ENCODE assay signal across 1 cellular context in the genomic region with DNA sequence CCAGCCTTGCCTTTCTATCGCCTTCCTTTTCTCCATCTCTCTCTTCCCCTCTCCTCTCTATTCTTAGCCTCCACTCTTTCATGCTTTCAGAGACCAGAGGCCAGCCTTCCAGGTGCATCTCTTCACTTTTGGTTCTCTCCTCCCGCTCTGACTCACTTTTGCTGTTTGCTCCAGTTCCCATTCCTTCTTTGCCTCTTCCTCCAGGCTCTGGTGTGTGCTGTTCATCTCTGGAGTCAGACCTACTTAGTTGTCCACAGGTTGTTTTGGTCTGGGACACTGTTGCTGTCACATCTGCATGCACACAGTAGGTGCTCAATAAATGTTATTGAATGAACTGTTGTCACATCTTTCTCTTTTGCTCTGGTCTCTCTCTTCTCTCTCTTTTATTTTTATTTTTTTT.
TF ChIP-seq lines count a peak whose summit lies in the region.

No MANE protein-coding gene starts in this region.

TF ChIP-seq in HEK293, 187 proteins besides CTCF, POLR2A, EP300 and RAD21 (continued from another document):
- TF ChIP-seq, protein P1, sequence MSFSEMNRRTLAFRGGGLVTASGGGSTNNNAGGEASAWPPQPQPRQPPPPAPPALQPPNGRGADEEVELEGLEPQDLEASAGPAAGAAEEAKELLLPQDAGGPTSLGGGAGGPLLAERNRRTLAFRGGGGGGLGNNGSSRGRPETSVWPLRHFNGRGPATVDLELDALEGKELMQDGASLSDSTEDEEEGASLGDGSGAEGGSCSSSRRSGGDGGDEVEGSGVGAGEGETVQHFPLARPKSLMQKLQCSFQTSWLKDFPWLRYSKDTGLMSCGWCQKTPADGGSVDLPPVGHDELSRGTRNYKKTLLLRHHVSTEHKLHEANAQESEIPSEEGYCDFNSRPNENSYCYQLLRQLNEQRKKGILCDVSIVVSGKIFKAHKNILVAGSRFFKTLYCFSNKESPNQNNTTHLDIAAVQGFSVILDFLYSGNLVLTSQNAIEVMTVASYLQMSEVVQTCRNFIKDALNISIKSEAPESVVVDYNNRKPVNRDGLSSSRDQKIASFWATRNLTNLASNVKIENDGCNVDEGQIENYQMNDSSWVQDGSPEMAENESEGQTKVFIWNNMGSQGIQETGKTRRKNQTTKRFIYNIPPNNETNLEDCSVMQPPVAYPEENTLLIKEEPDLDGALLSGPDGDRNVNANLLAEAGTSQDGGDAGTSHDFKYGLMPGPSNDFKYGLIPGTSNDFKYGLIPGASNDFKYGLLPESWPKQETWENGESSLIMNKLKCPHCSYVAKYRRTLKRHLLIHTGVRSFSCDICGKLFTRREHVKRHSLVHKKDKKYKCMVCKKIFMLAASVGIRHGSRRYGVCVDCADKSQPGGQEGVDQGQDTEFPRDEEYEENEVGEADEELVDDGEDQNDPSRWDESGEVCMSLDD (tag by site-specific recombination; IDR thresholded peaks at IDR 0.05), result no peak
- 0 out of 2 replicates have a peak, but pooled peaks have one; percentile 16 for TF ChIP-seq SCRT1 (tag by site-specific recombination; IDR thresholded peaks at IDR 0.05; ENCODE audit: borderline replicate concordance)
- peak; percentile 52; the same call in 1 of the 2 replicates for TF ChIP-seq PRDM1 (tag by site-specific recombination; IDR thresholded peaks at IDR 0.05)
- TF ChIP-seq ZNF202 (tag by site-specific recombination; IDR thresholded peaks at IDR 0.05; ENCODE audit: borderline replicate concordance), result no peak
- no peak for TF ChIP-seq ZNF658 (tag by site-specific recombination; IDR thresholded peaks at IDR 0.05)
- peak; percentile 53 for TF ChIP-seq SCRT2 (tag by site-specific recombination; IDR thresholded peaks at IDR 0.05)
- no peak for TF ChIP-seq ZNF48 (tag by site-specific recombination; IDR thresholded peaks at IDR 0.05)
- no peak for TF ChIP-seq ZNF837 (tag by site-specific recombination; IDR thresholded peaks at IDR 0.05)
- no peak for TF ChIP-seq ZNF548 (tag by site-specific recombination; IDR thresholded peaks at IDR 0.05)
- TF ChIP-seq ZNF529 (tag by site-specific recombination; IDR thresholded peaks at IDR 0.05; ENCODE audit: insufficient replicate concordance), result no peak
- TF ChIP-seq ZSCAN16 (tag by site-specific recombination; IDR thresholded peaks at IDR 0.05), result no peak
- TF ChIP-seq ZFHX2 (tag by site-specific recombination; conservative IDR thresholded peaks at IDR 0.05), result no peak
